ENCODE assay signal across 8 cellular contexts in the genomic region with DNA sequence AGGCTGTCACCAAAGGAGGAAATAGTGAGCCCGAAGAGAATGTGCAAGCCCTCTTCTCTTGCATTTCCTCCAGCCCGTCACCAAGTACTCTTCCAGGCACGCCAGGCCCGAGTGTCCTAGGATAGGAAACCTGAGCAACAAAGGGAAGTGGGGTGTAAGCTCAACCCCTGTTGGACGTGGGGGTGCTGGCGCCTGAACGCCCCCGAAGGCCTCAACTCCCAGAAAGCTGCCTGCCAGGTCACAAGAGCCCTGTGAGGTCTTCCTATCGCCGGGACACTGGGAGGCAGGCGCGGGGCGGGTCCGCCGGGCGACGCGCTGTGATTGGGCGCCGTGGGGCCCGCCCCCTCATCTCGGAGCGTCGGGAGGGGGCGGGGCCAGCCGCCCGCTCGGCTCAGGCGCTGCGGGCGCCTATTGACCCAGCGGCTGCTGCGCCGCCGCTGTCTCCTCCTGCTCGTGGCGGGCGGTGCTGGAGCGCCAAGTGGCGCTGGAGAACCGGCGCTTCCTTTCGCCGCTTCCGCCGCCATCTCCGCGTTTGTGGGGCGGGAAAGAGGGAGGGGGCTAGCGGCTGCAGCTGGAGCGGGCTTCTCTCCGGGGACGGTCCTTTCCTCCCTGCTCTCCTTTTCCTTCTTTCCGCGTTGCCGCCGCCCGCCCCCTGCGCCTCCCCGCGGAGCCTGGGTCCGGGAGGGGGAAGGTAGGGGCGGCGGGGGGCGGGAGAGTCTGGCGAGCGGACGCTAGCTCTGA. TPM values are rescaled to one million over a fixed set of nuclear protein-coding genes. Genes with fewer than 3 reads are reported as not detected.
DNase-seq lines count a peak whose midpoint lies in the region; ATAC-seq and TF ChIP-seq lines count a peak whose summit lies in the region.

No MANE protein-coding gene starts in this region.

- peak; percentile 7 for TF ChIP-seq CTCF in kidney epithelial cell (IDR thresholded peaks at IDR 0.05; ENCODE audit: insufficient read depth, low read length, poor library complexity, severe bottlenecking)

- peak overlapping the region; percentile 88 for H3K4me3 Mint-ChIP-seq in central memory CD8-positive, alpha-beta T cell

- peak; percentile 98 for DNase-seq in AG20443 (ENCODE audit: low spot score)
- DNase-seq in NCI-H345 (lab: John Stamatoyannopoulos, UW) = peak; percentile 89
- DNase-seq in central memory CD8-positive, alpha-beta T cell (ENCODE audit: low spot score in 2 of 2) = peak; percentile 50 to 54
- peak; percentile 53 for DNase-seq in kidney epithelial cell (ENCODE audit: low read depth)
- peak; percentile 58 to 70 for DNase-seq in stimulated activated CD4-positive, alpha-beta T cell treated with anti-CD3 and anti-CD28 coated beads, Interleukin-15, amount 100 ng/mL, for 48 hours (ENCODE audit: low read depth in 2 of 2)

- ATAC-seq in GM19023 (IDR thresholded peaks at IDR 0.05; ENCODE audit: unreplicated experiment) (peak; percentile 82), HG03175 (IDR thresholded peaks at IDR 0.05; ENCODE audit: unreplicated experiment) (peak; percentile 77)
- peak; percentile 83 to 87 for ATAC-seq in activated CD4-positive, CD25-positive, alpha-beta regulatory T cell treated with anti-CD3 and anti-CD28 coated beads, Interleukin-2, amount 50 U/mL, for 24 hours
- ATAC-seq in central memory CD8-positive, alpha-beta T cell (replicated peaks; ENCODE audit: extremely low read depth, poor library complexity, severe bottlenecking) = peak; percentile 75

- no peaks in the 10 kb centered on the region for H3K27me3 ChIP-seq in kidney epithelial cell (ENCODE audit: control insufficient read depth, insufficient read depth, low read length)

- H3K27me3 Mint-ChIP-seq in central memory CD8-positive, alpha-beta T cell = no peaks in the 10 kb centered on the region

- H3K36me3 Mint-ChIP-seq in central memory CD8-positive, alpha-beta T cell (ENCODE audit: insufficient read depth) = peaks cover 17% of the 10 kb centered on the region

- H3K4me1 Mint-ChIP-seq in central memory CD8-positive, alpha-beta T cell = peaks cover 35% of the 10 kb centered on the region

- no peaks in the 10 kb centered on the region for H3K36me3 ChIP-seq in kidney epithelial cell (ENCODE audit: control insufficient read depth, insufficient read depth, low read length)

- no peaks in the 10 kb centered on the region for H3K9me3 Mint-ChIP-seq in central memory CD8-positive, alpha-beta T cell

- peak overlapping the region; percentile 88 for H3K27ac Mint-ChIP-seq in central memory CD8-positive, alpha-beta T cell (ENCODE audit: low read depth)

- peak overlapping the region; percentile 90 for H3K4me3 ChIP-seq in kidney epithelial cell (ENCODE audit: low read depth, low read length)

RNA-seq across cellular contexts. Expression of a gene that starts 0.6 kb away (rescaled TPM):
- 53.1 and 55.5 TPM in 2 replicates for total RNA-seq in kidney epithelial cell

Comparison
In these comparisons a context has a peak if more than half of its experiments do, and no peak if none do; other contexts are left out.
1. Peak in every context shown above with its lines: DNase-seq, ATAC-seq and H3K4me3 ChIP-seq.